ENCODE assay signal across 8 cellular contexts in genomic region chr17:17783121-17783824, GRCh38. TPM values are rescaled to one million over a fixed set of nuclear protein-coding genes. Genes with fewer than 3 reads are reported as not detected.
DNase-seq lines count a peak whose midpoint lies in the region; ATAC-seq and TF ChIP-seq lines count a peak whose summit lies in the region.

No MANE protein-coding gene starts in this region.

- ATAC-seq in gastroesophageal sphincter: no peak
- ATAC-seq in upper lobe of right lung: peak; percentile 62

- WGBS in gastroesophageal sphincter (ENCODE audit: low coverage in 1 of 2), 2 donors: 0% methylated on average over 1 of the region's 74 CpGs; no CpG with 5 or more reads in 1 of the 2 donors

- peaks cover 27% of the 10 kb centered on the region for H3K4me1 Mint-ChIP-seq in CD14-positive monocyte

- H3K4me3 ChIP-seq in HEK293 (ENCODE audit: low read depth, low read length) (peak overlapping the region; percentile 38), gastroesophageal sphincter (peak overlapping the region; percentile 33 to 62), upper lobe of right lung (peak overlapping the region; percentile 55)

- no peaks in the 10 kb centered on the region for H3K36me3 ChIP-seq in HEK293 (ENCODE audit: control insufficient read depth in 2 of 2, insufficient read depth in 1 of 2, low read length in 2 of 2)
- no peaks in the 10 kb centered on the region for H3K36me3 ChIP-seq in gastroesophageal sphincter
- H3K36me3 ChIP-seq in upper lobe of right lung: no peaks in the 10 kb centered on the region

- POLR2A ChIA-PET in HEK293 (lab: Yijun Ruan, JAX): interaction anchor here (1.1 to 2.9 kb wide), 2 partner anchors 9 to 53 kb away, joined by 3 to 16 read pairs (median 7); partner anchors contain the start of gene SREBF1

- H3K4me1 ChIP-seq in HEK293 (ENCODE audit: control insufficient read depth, insufficient read depth, low read length) (peaks cover 39% of the 10 kb centered on the region), gastroesophageal sphincter (peaks cover 2 to 79% (median 58%) of the 10 kb centered on the region in 3 donors), upper lobe of right lung (peaks cover 44% of the 10 kb centered on the region)

- TF ChIP-seq POLR2A in gastroesophageal sphincter (IDR thresholded peaks at IDR 0.05): no peak

- H3K36me3 Mint-ChIP-seq in CD14-positive monocyte: peaks cover under 1 to 5% of the 10 kb centered on the region in 2 donors

- H3K9me3 ChIP-seq in HEK293 (ENCODE audit: control insufficient read depth, insufficient read depth, low read depth, low read length) (no peaks in the 10 kb centered on the region), gastroesophageal sphincter (no peaks in the 10 kb centered on the region), upper lobe of right lung (no peaks in the 10 kb centered on the region)

- peak overlapping the region in 1 of 2 donors; percentile 71 for H3K4me3 Mint-ChIP-seq in CD14-positive monocyte

- H3K27me3 ChIP-seq in gastroesophageal sphincter (no peaks in the 10 kb centered on the region), upper lobe of right lung (no peaks in the 10 kb centered on the region)

- H3K27me3 Mint-ChIP-seq in CD14-positive monocyte (ENCODE audit: low read depth in 3 of 3): peaks cover 42 to 57% (median 56%) of the 10 kb centered on the region in 3 donors

- TF ChIP-seq CTCF in CD14-positive monocyte (IDR thresholded peaks at IDR 0.05) (peak; percentile 25), HEK293 (tag by site-specific recombination; IDR thresholded peaks at IDR 0.05) (no peak), gastroesophageal sphincter (IDR thresholded peaks at IDR 0.05) (peak in 3 of 4 experiments; percentile 15 to 54 (median 22)), upper lobe of right lung (IDR thresholded peaks at IDR 0.05) (no peak)

- DNase-seq in CD14-positive monocyte (ENCODE audit: low spot score) (no peak), NCI-H69 (lab: John Stamatoyannopoulos, UW) (peak; percentile 95), nucleus accumbens (lab: John Stamatoyannopoulos, UW) (peak in 46 of 56 donors; percentile 37 to 87 (median 64)), upper lobe of right lung (peak; percentile 84), COLO829 (ENCODE audit: low spot score) (no peak)
- DNase-seq in activated T-helper 9 cell treated with anti-CD3 and anti-CD28 coated beads, Interleukin-2, amount 50 U/mL, for 16 hours (ENCODE audit: low read depth): peak; percentile 32

- H3K9me3 Mint-ChIP-seq in CD14-positive monocyte: peaks cover 0 to 7% (median 4%) of the 10 kb centered on the region in 7 donors

- intact Hi-C loops in CD14-positive monocyte (cut with micrococcal nuclease) (no loop called here), upper lobe of right lung (cut with DNase I) (no loop called here)

- CTCF ChIA-PET in HEK293 (lab: Yijun Ruan, JAX): interaction anchor here (0.6 to 2.4 kb wide), 5 partner anchors 24 to 137 kb away, joined by 3 to 6 read pairs (median 3); no protein-coding TSS in a partner anchor

- peak overlapping the region; percentile 97 for H3K27ac ChIP-seq in HEK293 (ENCODE audit: extremely low read depth, low read depth, low read length)
- peak overlapping the region; percentile 63 to 92 (median 89) for H3K27ac ChIP-seq in gastroesophageal sphincter
- H3K27ac ChIP-seq in upper lobe of right lung: peak overlapping the region; percentile 14

- TF ChIP-seq EP300 in gastroesophageal sphincter (IDR thresholded peaks at IDR 0.05): no peak

- H3K27ac Mint-ChIP-seq in CD14-positive monocyte: no peak overlapping the region

TF ChIP-seq in HEK293, 187 proteins besides CTCF, POLR2A, EP300 and RAD21 (continues in another document):
- TF ChIP-seq ZNF600 (tag by site-specific recombination; IDR thresholded peaks at IDR 0.05) (peak; percentile 70), KLF1 (tag by site-specific recombination; IDR thresholded peaks at IDR 0.05) (peak; percentile 80), TRIM28 (IDR thresholded peaks at IDR 0.05; ENCODE audit: borderline replicate concordance, low read length) (no peak), SCRT2 (tag by site-specific recombination; IDR thresholded peaks at IDR 0.05) (peak; percentile 93), ZEB2 (tag by site-specific recombination; IDR thresholded peaks at IDR 0.05) (no peak; the same call in 1 of the 2 replicates), ZNF140 (tag by site-specific recombination; IDR thresholded peaks at IDR 0.05) (no peak), ZNF423 (tag by site-specific recombination; IDR thresholded peaks at IDR 0.05) (0 out of 2 replicates have a peak, but pooled peaks have one; percentile 14), ZBTB20 (tag by site-specific recombination; IDR thresholded peaks at IDR 0.05) (0 out of 2 replicates have a peak, but pooled peaks have one; percentile 69), PBX3 (CRISPR knock-in tag; IDR thresholded peaks at IDR 0.05) (no peak), ZSCAN30 (tag by site-specific recombination; IDR thresholded peaks at IDR 0.05) (peak; percentile 31; the same call in 1 of the 2 replicates), GLIS2 (tag by site-specific recombination; IDR thresholded peaks at IDR 0.05) (peak; percentile 42; the same call in 1 of the 2 replicates), ZFHX2 (tag by site-specific recombination; conservative IDR thresholded peaks at IDR 0.05) (peak; percentile 95), SETDB1 (IDR thresholded peaks at IDR 0.05; ENCODE audit: insufficient read length, low read length) (no peak), ZNF837 (tag by site-specific recombination; IDR thresholded peaks at IDR 0.05) (no peak), SCRT1 (tag by site-specific recombination; IDR thresholded peaks at IDR 0.05; ENCODE audit: borderline replicate concordance) (peak; percentile 32; the same call in 1 of the 2 replicates), ZNF624 (tag by site-specific recombination; IDR thresholded peaks at IDR 0.05) (no peak), ZNF148 (tag by site-specific recombination; IDR thresholded peaks at IDR 0.05; ENCODE audit: borderline replicate concordance) (no peak), ZNF776 (tag by site-specific recombination; IDR thresholded peaks at IDR 0.05; ENCODE audit: borderline replicate concordance) (no peak), ZNF391 (tag by site-specific recombination; IDR thresholded peaks at IDR 0.05; ENCODE audit: borderline replicate concordance, low read depth) (no peak), PRDM6 (tag by site-specific recombination; IDR thresholded peaks at IDR 0.05) (no peak), ZFP69B (tag by site-specific recombination; IDR thresholded peaks at IDR 0.05) (0 out of 2 replicates have a peak, but pooled peaks have one; percentile 5)

RNA-seq across cellular contexts. Expression of gene SREBF1, which starts 53.5 kb away (rescaled TPM):
- polyA plus RNA-seq in CD14-positive monocyte: 10 to 100 TPM in 1 of 2 donors, 1 to 10 TPM in 1; 7.6 to 10.5 TPM
- total RNA-seq in gastroesophageal sphincter (10 to 100 TPM; 16.1 to 90.7 (median 56.1) TPM), upper lobe of right lung (80.8 TPM)

Comparison
In these comparisons a context has a peak if more than half of its experiments do, and no peak if none do; other contexts are left out.
1. DNase-seq: peak in NCI-H69 (single experiment), activated T-helper 9 cell treated with anti-CD3 and anti-CD28 coated beads, Interleukin-2, amount 50 U/mL, for 16 hours (single experiment), nucleus accumbens (46 of 56) and upper lobe of right lung (single experiment); none in CD14-positive monocyte (single experiment) and COLO829 (single experiment).
2. CTCF ChIP-seq: peak in CD14-positive monocyte (single experiment) and gastroesophageal sphincter (3 of 4); none in HEK293 (single experiment) and upper lobe of right lung (single experiment).
3. H3K27ac ChIP-seq: peak in every context shown above with its lines; median percentile 97 in HEK293; 89 in gastroesophageal sphincter; 14 in upper lobe of right lung.
4. Peak in every context shown above with its lines, with median percentiles within 50 percentile points of each other: H3K4me3 ChIP-seq.